ENCODE assay signal across 2 cellular contexts in genomic region chr12:104030596-104030995, GRCh38. TPM values are rescaled to one million over a fixed set of nuclear protein-coding genes. Genes with fewer than 3 reads are reported as not detected.
"Had no signal": no experiment of that assay in that cellular context is flagged by ENCODE, and none has a peak within 500 bp of the region (broad histone marks: within the 10 kb centered on the region; RNA-seq: fewer than 3 reads in every experiment).

No MANE protein-coding gene starts in this region.

RNA-seq across cellular contexts. Expression of gene GLT8D2, which starts 19.4 kb away (rescaled TPM):
- total RNA-seq: activated CD8-positive, alpha-beta T cell treated with anti-CD3 and anti-CD28 coated beads for 36 hours; activated naive CD4-positive, alpha-beta T cell treated with anti-CD3 and anti-CD28 coated beads for 36 hours had no signal
